In the genomic region with DNA sequence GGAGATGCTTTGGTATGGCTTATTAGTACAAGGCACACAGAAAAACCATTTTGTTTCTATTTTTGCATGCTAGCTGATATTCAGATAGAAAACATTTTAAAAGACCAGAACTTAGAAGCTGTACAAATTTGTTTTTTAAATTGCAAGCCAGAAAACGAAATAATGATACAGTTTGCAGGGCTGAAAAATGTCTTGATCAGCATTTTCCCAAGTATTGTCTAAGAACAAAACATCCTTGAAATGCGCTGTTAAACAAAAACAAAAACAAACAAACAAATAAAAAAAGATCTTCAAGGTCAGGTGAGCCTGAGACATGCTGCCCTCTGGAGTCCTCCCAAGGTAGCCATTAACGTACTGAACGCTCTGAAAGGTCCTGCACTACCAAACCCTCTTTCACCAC, we compare ENCODE assay signal across 29 cellular contexts.
"Had no signal": no experiment of that assay in that cellular context is flagged by ENCODE, and none has a peak within 500 bp of the region (broad histone marks: within the 10 kb centered on the region; RNA-seq: fewer than 3 reads in every experiment).

No MANE protein-coding gene starts in this region.

- H3K4me1 ChIP-seq: left lung, lower lobe of right lung, right atrium auricular region, suprapubic skin, tibial artery, upper lobe of right lung had no signal

- H3K9me3 Mint-ChIP-seq: immature natural killer cell; natural killer cell; stimulated activated effector memory CD8-positive, alpha-beta T cell treated with anti-CD3 and anti-CD28 coated beads, Interleukin-12 subunit alpha, Interleukin-12 subunit beta, amount 100 ng/mL, for 72 hours; stimulated activated naive CD8-positive, alpha-beta T cell treated with anti-CD3 and anti-CD28 coated beads, Interleukin-15, Interleukin-2, amounts not matched to agents 100 ng/mL and 50 ng/mL, for 24 hours had no signal

- H3K27ac Mint-ChIP-seq: immature natural killer cell; naive B cell; natural killer cell; progenitor cell of endocrine pancreas; stimulated activated effector memory CD8-positive, alpha-beta T cell treated with anti-CD3 and anti-CD28 coated beads, Interleukin-12 subunit alpha, Interleukin-12 subunit beta, amount 100 ng/mL, for 72 hours; stimulated activated naive CD8-positive, alpha-beta T cell treated with anti-CD3 and anti-CD28 coated beads, Interleukin-15, Interleukin-2, amounts not matched to agents 100 ng/mL and 50 ng/mL, for 24 hours had no signal

- H3K9me3 ChIP-seq: left lung, lower lobe of right lung, ovary, right atrium auricular region, suprapubic skin, thoracic aorta, tibial artery, upper lobe of right lung had no signal

- H3K36me3 ChIP-seq: left lung, lower lobe of right lung, ovary, right atrium auricular region, suprapubic skin, thoracic aorta, tibial artery, upper lobe of right lung had no signal

- H3K27me3 Mint-ChIP-seq: naive B cell; progenitor cell of endocrine pancreas; stimulated activated naive CD8-positive, alpha-beta T cell treated with anti-CD3 and anti-CD28 coated beads, Interleukin-15, Interleukin-2, amounts not matched to agents 100 ng/mL and 50 ng/mL, for 24 hours had no signal

- H3K27ac ChIP-seq: left lung, lower lobe of right lung, ovary, right atrium auricular region, skin epidermis, suprapubic skin, thoracic aorta, tibial artery, upper lobe of right lung had no signal

- H3K4me3 Mint-ChIP-seq: immature natural killer cell; naive B cell; natural killer cell; stimulated activated effector memory CD8-positive, alpha-beta T cell treated with anti-CD3 and anti-CD28 coated beads, Interleukin-12 subunit alpha, Interleukin-12 subunit beta, amount 100 ng/mL, for 72 hours; stimulated activated naive CD8-positive, alpha-beta T cell treated with anti-CD3 and anti-CD28 coated beads, Interleukin-15, Interleukin-2, amounts not matched to agents 100 ng/mL and 50 ng/mL, for 24 hours had no signal

- H3K4me1 Mint-ChIP-seq: immature natural killer cell; naive B cell; natural killer cell; stimulated activated effector memory CD8-positive, alpha-beta T cell treated with anti-CD3 and anti-CD28 coated beads, Interleukin-12 subunit alpha, Interleukin-12 subunit beta, amount 100 ng/mL, for 72 hours had no signal

- H3K4me3 ChIP-seq: left lung, lower lobe of right lung, ovary, right atrium auricular region, skin epidermis, suprapubic skin, thoracic aorta, tibial artery, upper lobe of right lung had no signal

- ATAC-seq: left colon; left lung; lower lobe of right lung; natural killer cell; sciatic nerve; stimulated activated effector memory CD8-positive, alpha-beta T cell treated with anti-CD3 and anti-CD28 coated beads, Interleukin-12 subunit alpha, Interleukin-12 subunit beta, amount 100 ng/mL, for 72 hours; upper lobe of right lung had no signal

- H3K27me3 ChIP-seq: left lung, ovary, right atrium auricular region, suprapubic skin, tibial artery, upper lobe of right lung had no signal

- FAIRE-seq: islet of Langerhans, kidney, urothelium cell line had no signal

- H3K36me3 Mint-ChIP-seq: naive B cell; natural killer cell; stimulated activated effector memory CD8-positive, alpha-beta T cell treated with anti-CD3 and anti-CD28 coated beads, Interleukin-12 subunit alpha, Interleukin-12 subunit beta, amount 100 ng/mL, for 72 hours had no signal

- DNase-seq: hypothalamus; immature natural killer cell; kidney; left colon; left lung; lower lobe of right lung; mammary epithelial cell; mesenchymal stem cell; naive B cell; natural killer cell; ovary; stimulated activated CD4-positive, alpha-beta T cell treated with anti-CD3 and anti-CD28 coated beads, Interleukin-12 subunit alpha, Interleukin-12 subunit beta, amount 100 ng/mL, for 4 hours; stimulated activated CD4-positive, alpha-beta T cell treated with anti-CD3 and anti-CD28 coated beads, Interleukin-15, amount 100 ng/mL, for 24 hours; stimulated activated CD4-positive, alpha-beta T cell treated with anti-CD3 and anti-CD28 coated beads, Interleukin-2, amount 100 ng/mL, for 24 hours; stimulated activated CD4-positive, alpha-beta T cell treated with anti-CD3 and anti-CD28 coated beads, Interleukin-4, amount 100 ng/mL, for 1 hour; stimulated activated naive CD4-positive, alpha-beta T cell; tibial artery; trophoblast cell; upper lobe of right lung had no signal
